In genomic region chr4:142129931-142130330, GRCh38 we compare ENCODE assay signal across 17 cellular contexts.
DNase-seq lines count a peak whose midpoint lies in the region; ATAC-seq and TF ChIP-seq lines count a peak whose summit lies in the region.
"Had no signal": no experiment of that assay in that cellular context is flagged by ENCODE, and none has a peak within 500 bp of the region (broad histone marks: within the 10 kb centered on the region; RNA-seq: fewer than 3 reads in every experiment).

No MANE protein-coding gene starts in this region.

- no peaks in the 10 kb centered on the region for H3K36me3 Mint-ChIP-seq in activated naive CD8-positive, alpha-beta T cell treated with anti-CD3 and anti-CD28 coated beads, Interleukin-2, amount 10 ng/mL, durations not matched to agents 7 days and 5 days
- peaks cover 0 to 10% (median 4%) of the 10 kb centered on the region in 5 donors for H3K36me3 Mint-ChIP-seq in naive thymus-derived CD4-positive, alpha-beta T cell
- no peaks in the 10 kb centered on the region for H3K36me3 Mint-ChIP-seq in osteocyte (ENCODE audit: unreplicated experiment)

- H3K4me3 Mint-ChIP-seq in activated naive CD8-positive, alpha-beta T cell treated with anti-CD3 and anti-CD28 coated beads, Interleukin-2, amount 10 ng/mL, durations not matched to agents 7 days and 5 days, result no peak overlapping the region
- H3K4me3 Mint-ChIP-seq in naive thymus-derived CD4-positive, alpha-beta T cell, result peak overlapping the region in 2 of 10 donors; percentile 17 to 31
- H3K4me3 Mint-ChIP-seq in osteocyte (ENCODE audit: unreplicated experiment), result no peak overlapping the region
- H3K4me3 Mint-ChIP-seq: activated B cell treated with CpG ODN at 0.5 μM for 24 hours, endodermal cell, T-cell had no signal

- DNase-seq in left ventricle myocardium inferior, result no peak
- DNase-seq in Right ventricle myocardium superior, result no peak
- DNase-seq in activated naive CD8-positive, alpha-beta T cell treated with anti-CD3 and anti-CD28 coated beads, Interleukin-2, amount 10 ng/mL, durations not matched to agents 7 days and 5 days, result no peak
- no peak for DNase-seq in naive thymus-derived CD4-positive, alpha-beta T cell
- no peak for DNase-seq in osteocyte (ENCODE audit: extremely low spot score, unreplicated experiment)
- DNase-seq in MV-4-11 (lab: John Stamatoyannopoulos, UW), result no peak
- DNase-seq: activated B cell treated with CpG ODN at 0.5 μM for 24 hours; adrenal gland; endodermal cell; GDM1; GOT3; NCI-H1417; stimulated activated naive CD4-positive, alpha-beta T cell; T-cell had no signal

- no peak overlapping the region for H3K4me3 ChIP-seq in left ventricle myocardium inferior
- H3K4me3 ChIP-seq in naive thymus-derived CD4-positive, alpha-beta T cell (ENCODE audit: low read length), result no peak overlapping the region
- H3K4me3 ChIP-seq: adrenal gland had no signal

- CTCF ChIA-PET in naive thymus-derived CD4-positive, alpha-beta T cell (lab: Charles Lee), result no interaction called here

- ATAC-seq in Right ventricle myocardium superior (ENCODE audit: poor library complexity), result no peak
- ATAC-seq in activated naive CD8-positive, alpha-beta T cell treated with anti-CD3 and anti-CD28 coated beads, Interleukin-2, amount 10 ng/mL, durations not matched to agents 7 days and 5 days (ENCODE audit: low read depth), result no peak
- ATAC-seq in naive thymus-derived CD4-positive, alpha-beta T cell, result no peak
- no peak for ATAC-seq in HG03097 (IDR thresholded peaks at IDR 0.05; ENCODE audit: low FRiP score, unreplicated experiment)
- ATAC-seq in esophagus mucosa, result no peak
- ATAC-seq: T-cell had no signal

- intact Hi-C loops in left ventricle myocardium inferior (cut with micrococcal nuclease), result loop anchor here (10.0 kb wide), 2 partner anchors 595 to 715 kb away; partner anchors contain the start of gene INPP4B
- intact Hi-C loops in Right ventricle myocardium superior (cut with DNase I), result loop anchor here (5.0 to 10.0 kb wide), 2 partner anchors 595 to 717 kb away; partner anchors contain the start of gene INPP4B
- intact Hi-C loops in naive thymus-derived CD4-positive, alpha-beta T cell (cut with micrococcal nuclease), result loop anchor here (5.0 to 10.0 kb wide), 6 partner anchors 222 to 1385 kb away; partner anchors contain the start of gene SMARCA5 (in 1 of the 2)

- peak overlapping the region; percentile 37 for H3K27ac Mint-ChIP-seq in activated naive CD8-positive, alpha-beta T cell treated with anti-CD3 and anti-CD28 coated beads, Interleukin-2, amount 10 ng/mL, durations not matched to agents 7 days and 5 days
- peak overlapping the region in 7 of 9 donors; percentile 24 to 93 (median 81) for H3K27ac Mint-ChIP-seq in naive thymus-derived CD4-positive, alpha-beta T cell
- H3K27ac Mint-ChIP-seq in osteocyte (ENCODE audit: unreplicated experiment), result no peak overlapping the region
- H3K27ac Mint-ChIP-seq: activated B cell treated with CpG ODN at 0.5 μM for 24 hours, endodermal cell had no signal

- TF ChIP-seq CTCF in left ventricle myocardium inferior (IDR thresholded peaks at IDR 0.05; ENCODE audit: borderline replicate concordance), result no peak
- no peak for TF ChIP-seq CTCF in osteocyte (IDR thresholded peaks at IDR 0.05)

- H3K4me1 ChIP-seq in left ventricle myocardium inferior, result peaks cover 25% of the 10 kb centered on the region
- peaks cover 0 to 44% of the 10 kb centered on the region in 2 donors for H3K4me1 ChIP-seq in naive thymus-derived CD4-positive, alpha-beta T cell (ENCODE audit: control insufficient read depth in 2 of 2, insufficient read depth in 2 of 2, low read length in 2 of 2)
- H3K4me1 ChIP-seq: adrenal gland had no signal

- no peaks in the 10 kb centered on the region for H3K36me3 ChIP-seq in left ventricle myocardium inferior
- H3K36me3 ChIP-seq in naive thymus-derived CD4-positive, alpha-beta T cell (ENCODE audit: control insufficient read depth in 2 of 3, insufficient read depth in 3 of 3, low read length in 3 of 3), result peaks cover 0 to 4% (median 0%) of the 10 kb centered on the region in 3 experiments
- H3K36me3 ChIP-seq: adrenal gland had no signal

- H3K27me3 ChIP-seq in left ventricle myocardium inferior (ENCODE audit: low read depth), result no peaks in the 10 kb centered on the region
- no peaks in the 10 kb centered on the region for H3K27me3 ChIP-seq in naive thymus-derived CD4-positive, alpha-beta T cell (ENCODE audit: control insufficient read depth in 2 of 2, insufficient read depth in 2 of 2, low read length in 2 of 2)
- H3K27me3 ChIP-seq: adrenal gland had no signal

- peaks cover 6% of the 10 kb centered on the region for H3K4me1 Mint-ChIP-seq in activated naive CD8-positive, alpha-beta T cell treated with anti-CD3 and anti-CD28 coated beads, Interleukin-2, amount 10 ng/mL, durations not matched to agents 7 days and 5 days
- H3K4me1 Mint-ChIP-seq in naive thymus-derived CD4-positive, alpha-beta T cell, result peaks cover 7 to 38% (median 37%) of the 10 kb centered on the region in 7 donors
- H3K4me1 Mint-ChIP-seq in osteocyte (ENCODE audit: unreplicated experiment), result peaks cover 16% of the 10 kb centered on the region
- H3K4me1 Mint-ChIP-seq: activated B cell treated with CpG ODN at 0.5 μM for 24 hours had no signal

- POLR2A ChIA-PET in activated naive CD8-positive, alpha-beta T cell treated with anti-CD3 and anti-CD28 coated beads, Interleukin-2, amount 10 ng/mL, durations not matched to agents 7 days and 5 days (lab: Charles Lee), result no interaction called here
- POLR2A ChIA-PET in naive thymus-derived CD4-positive, alpha-beta T cell (lab: Charles Lee), result interaction anchor here (0.6 kb wide), 1 partner anchor 11 kb away, joined by 3 read pairs; no protein-coding TSS in a partner anchor

- no peaks in the 10 kb centered on the region for H3K9me3 Mint-ChIP-seq in activated naive CD8-positive, alpha-beta T cell treated with anti-CD3 and anti-CD28 coated beads, Interleukin-2, amount 10 ng/mL, durations not matched to agents 7 days and 5 days
- peaks cover 0 to 3% (median 0%) of the 10 kb centered on the region in 11 donors for H3K9me3 Mint-ChIP-seq in naive thymus-derived CD4-positive, alpha-beta T cell
- no peaks in the 10 kb centered on the region for H3K9me3 Mint-ChIP-seq in osteocyte (ENCODE audit: unreplicated experiment)
- H3K9me3 Mint-ChIP-seq: activated B cell treated with CpG ODN at 0.5 μM for 24 hours, endodermal cell, T-cell had no signal

- peak overlapping the region; percentile 9 for H3K27ac ChIP-seq in left ventricle myocardium inferior (replicated peaks)
- peak overlapping the region; percentile 49 for H3K27ac ChIP-seq in naive thymus-derived CD4-positive, alpha-beta T cell (ENCODE audit: low read depth, low read length)
- H3K27ac ChIP-seq: RWPE1 had no signal

- no peaks in the 10 kb centered on the region for H3K9me3 ChIP-seq in left ventricle myocardium inferior (replicated peaks)
- H3K9me3 ChIP-seq in naive thymus-derived CD4-positive, alpha-beta T cell (ENCODE audit: control insufficient read depth in 2 of 3, low read length in 3 of 3), result no peaks in the 10 kb centered on the region
- H3K9me3 ChIP-seq: adrenal gland had no signal

- H3K27me3 Mint-ChIP-seq in activated naive CD8-positive, alpha-beta T cell treated with anti-CD3 and anti-CD28 coated beads, Interleukin-2, amount 10 ng/mL, durations not matched to agents 7 days and 5 days, result no peaks in the 10 kb centered on the region
- H3K27me3 Mint-ChIP-seq in naive thymus-derived CD4-positive, alpha-beta T cell, result no peaks in the 10 kb centered on the region
- H3K27me3 Mint-ChIP-seq in osteocyte (ENCODE audit: unreplicated experiment), result no peaks in the 10 kb centered on the region
- H3K27me3 Mint-ChIP-seq: activated B cell treated with CpG ODN at 0.5 μM for 24 hours, T-cell had no signal
